In genomic region chr1:116860167-116860566, GRCh38 we compare ENCODE assay signal across 5 cellular contexts. TPM values are rescaled to one million over a fixed set of nuclear protein-coding genes. Genes with fewer than 3 reads are reported as not detected.
DNase-seq lines count a peak whose midpoint lies in the region; ATAC-seq and TF ChIP-seq lines count a peak whose summit lies in the region.
"Not testable (repeated sequence)": the region's sequence is repeated elsewhere in the genome, so short reads cannot be mapped to it uniquely, and the experiment has no call there.

No MANE protein-coding gene starts in this region.

- not testable (repeated sequence) for H3K9me3 Mint-ChIP-seq in H9; activated naive CD8-positive, alpha-beta T cell treated with anti-CD3 and anti-CD28 coated beads, Interleukin-2, amount 10 ng/mL, durations not matched to agents 7 days and 5 days; endodermal cell; nephron progenitor cell

- not testable (repeated sequence) for H2BK20ac ChIP-seq in H9 (ENCODE audit: low read depth, low read length, poor library complexity, severe bottlenecking)

- not testable (repeated sequence) for H3K18ac ChIP-seq in H9 (ENCODE audit: insufficient read length, low read depth, low read length)

- not testable (repeated sequence) for ATAC-seq in T-helper 17 cell; activated naive CD8-positive, alpha-beta T cell treated with anti-CD3 and anti-CD28 coated beads, Interleukin-2, amount 10 ng/mL, durations not matched to agents 7 days and 5 days (ENCODE audit: low read depth)

- not testable (repeated sequence) for H2BK120ac ChIP-seq in H9 (ENCODE audit: low read depth, low read length, poor library complexity, severe bottlenecking)

- not testable (repeated sequence) for H3K4me2 ChIP-seq in H9 (ENCODE audit: insufficient read depth, insufficient read length, low read length)

- DNase-seq in H9; T-helper 17 cell; activated naive CD8-positive, alpha-beta T cell treated with anti-CD3 and anti-CD28 coated beads, Interleukin-2, amount 10 ng/mL, durations not matched to agents 7 days and 5 days; nephron progenitor cell: not testable (repeated sequence)
- DNase-seq in endodermal cell: peak; percentile 78

- H3K56ac ChIP-seq in H9 (ENCODE audit: insufficient read length, low read depth, low read length): not testable (repeated sequence)

- H4K5ac ChIP-seq in H9 (ENCODE audit: insufficient read length, low read depth, low read length): not testable (repeated sequence)

- TF ChIP-seq CTCF in H9 (conservative IDR thresholded peaks at IDR 0.05); endodermal cell (conservative IDR thresholded peaks at IDR 0.05); nephron progenitor cell (IDR thresholded peaks at IDR 0.05): not testable (repeated sequence)

- POLR2A ChIA-PET in activated naive CD8-positive, alpha-beta T cell treated with anti-CD3 and anti-CD28 coated beads, Interleukin-2, amount 10 ng/mL, durations not matched to agents 7 days and 5 days (lab: Charles Lee): not testable (repeated sequence)

- H2AK5ac ChIP-seq in H9 (ENCODE audit: insufficient read length, low read length): not testable (repeated sequence)

- not testable (repeated sequence) for H4K8ac ChIP-seq in H9 (replicated peaks; ENCODE audit: insufficient read length, low read depth, low read length)

- H2BK15ac ChIP-seq in H9 (ENCODE audit: low read depth, low read length): not testable (repeated sequence)

- H3K4me3 Mint-ChIP-seq in H9; T-helper 17 cell; activated naive CD8-positive, alpha-beta T cell treated with anti-CD3 and anti-CD28 coated beads, Interleukin-2, amount 10 ng/mL, durations not matched to agents 7 days and 5 days; endodermal cell; nephron progenitor cell: not testable (repeated sequence)

- H4K91ac ChIP-seq in H9 (ENCODE audit: insufficient read length, low read depth, low read length): not testable (repeated sequence)

- H3K36me3 Mint-ChIP-seq in H9 (ENCODE audit: insufficient read depth in 1 of 3, low read depth in 3 of 3); T-helper 17 cell (ENCODE audit: low read depth); activated naive CD8-positive, alpha-beta T cell treated with anti-CD3 and anti-CD28 coated beads, Interleukin-2, amount 10 ng/mL, durations not matched to agents 7 days and 5 days; endodermal cell (ENCODE audit: low read depth); nephron progenitor cell (ENCODE audit: low read depth): not testable (repeated sequence)

- not testable (repeated sequence) for H2AFZ ChIP-seq in H9 (ENCODE audit: low read length)

- H3K27ac Mint-ChIP-seq in H9: peak overlapping the region in 2 of 3 experiments; percentile 22 to 40; a peak in 3 of 7 replicates
- peak overlapping the region; percentile 25 for H3K27ac Mint-ChIP-seq in T-helper 17 cell
- H3K27ac Mint-ChIP-seq in activated naive CD8-positive, alpha-beta T cell treated with anti-CD3 and anti-CD28 coated beads, Interleukin-2, amount 10 ng/mL, durations not matched to agents 7 days and 5 days: peak overlapping the region; percentile 3
- peak overlapping the region; percentile 70 for H3K27ac Mint-ChIP-seq in endodermal cell
- H3K27ac Mint-ChIP-seq in nephron progenitor cell: peak overlapping the region; percentile 77

- H4K20me1 ChIP-seq in H9 (ENCODE audit: control insufficient read depth, insufficient read depth, insufficient read length): not testable (repeated sequence)

- not testable (repeated sequence) for H2BK12ac ChIP-seq in H9 (ENCODE audit: insufficient read length, low read depth, low read length)

- not testable (repeated sequence) for H3K79me1 ChIP-seq in H9 (ENCODE audit: insufficient read depth, low read depth, low read length, poor library complexity, severe bottlenecking)

- H3K23ac ChIP-seq in H9 (ENCODE audit: insufficient read length, low read depth, low read length): not testable (repeated sequence)

- H3K4ac ChIP-seq in H9 (ENCODE audit: low read depth, low read length): not testable (repeated sequence)

- no CpG with 5 or more reads among the region's 2 CpGs for WGBS in H9 (ENCODE audit: extremely low coverage, insufficient read length, low lambda C conversion rate)
- WGBS in endodermal cell (ENCODE audit: insufficient coverage in 1 of 2, insufficient read length in 1 of 2), 2 experiments: 49 to 51% methylated on average over 2 of the region's 2 CpGs

- not testable (repeated sequence) for H3K9me3 ChIP-seq in H9 (ENCODE audit: control insufficient read depth, low read depth, low read length); T-helper 17 cell (ENCODE audit: control insufficient read depth, low read length, poor library complexity, severe bottlenecking); endodermal cell (ENCODE audit: control insufficient read depth, low read length)

- H2BK5ac ChIP-seq in H9 (ENCODE audit: insufficient read length, low read length): not testable (repeated sequence)

- not testable (repeated sequence) for H3K27ac ChIP-seq in H9 (ENCODE audit: insufficient read length, low read depth, low read length); endodermal cell (ENCODE audit: low read depth, low read length)

- not testable (repeated sequence) for H3K36me3 ChIP-seq in endodermal cell (ENCODE audit: control insufficient read depth, insufficient read depth, low read length)

- not testable (repeated sequence) for H3K27me3 ChIP-seq in H9 (ENCODE audit: insufficient read depth, low read length); endodermal cell (ENCODE audit: control insufficient read depth, insufficient read depth, low read length, poor library complexity, severe bottlenecking)

- H3K4me3 ChIP-seq in endodermal cell (ENCODE audit: low read length): not testable (repeated sequence)

- H3K4me1 ChIP-seq in H9 (ENCODE audit: insufficient read depth, low read length): peaks cover 16% of the 10 kb centered on the region; the same call in 1 of the 2 replicates
- H3K4me1 ChIP-seq in endodermal cell (ENCODE audit: control insufficient read depth, insufficient read depth, low read length): peaks cover 13% of the 10 kb centered on the region

- not testable (repeated sequence) for H3K9ac ChIP-seq in H9 (ENCODE audit: extremely low read depth, insufficient read length, low read length); endodermal cell (ENCODE audit: extremely low read depth, low read length, poor library complexity, severe bottlenecking)

- H3T11ph ChIP-seq in H9 (ENCODE audit: low read length): not testable (repeated sequence)

- peaks cover 34 to 43% of the 10 kb centered on the region in 2 experiments for H3K4me1 Mint-ChIP-seq in H9
- not testable (repeated sequence) for H3K4me1 Mint-ChIP-seq in T-helper 17 cell; activated naive CD8-positive, alpha-beta T cell treated with anti-CD3 and anti-CD28 coated beads, Interleukin-2, amount 10 ng/mL, durations not matched to agents 7 days and 5 days
- peaks cover 29% of the 10 kb centered on the region for H3K4me1 Mint-ChIP-seq in endodermal cell
- H3K4me1 Mint-ChIP-seq in nephron progenitor cell: peaks cover 57% of the 10 kb centered on the region

- H3K14ac ChIP-seq in H9 (ENCODE audit: insufficient read depth, low read length): not testable (repeated sequence)

- not testable (repeated sequence) for H3K79me2 ChIP-seq in H9 (ENCODE audit: insufficient read depth, low read length)

- not testable (repeated sequence) for H3K27me3 Mint-ChIP-seq in H9 (ENCODE audit: low read depth); T-helper 17 cell; activated naive CD8-positive, alpha-beta T cell treated with anti-CD3 and anti-CD28 coated beads, Interleukin-2, amount 10 ng/mL, durations not matched to agents 7 days and 5 days; endodermal cell (ENCODE audit: insufficient read depth); nephron progenitor cell (ENCODE audit: low read depth, poor library complexity)

- not testable (repeated sequence) for H3K23me2 ChIP-seq in H9 (ENCODE audit: insufficient read length, low read depth, low read length, poor library complexity, severe bottlenecking)

RNA-seq across cellular contexts. Expression of gene PTGFRN, which starts 49.5 kb away (rescaled TPM):
- total RNA-seq in H9 (2021): 26.3 and 31.7 TPM in 2 replicates
- total RNA-seq in T-helper 17 cell: 1 to 10 TPM in 1 of 2 donors, under 1 TPM in 1; 0.94 to 1.3 TPM
- under 1 TPM; 0.19 to 0.28 TPM for total RNA-seq in activated naive CD8-positive, alpha-beta T cell treated with anti-CD3 and anti-CD28 coated beads, Interleukin-2, amount 10 ng/mL, durations not matched to agents 7 days and 5 days
- 10 to 100 TPM; 41.6 to 43.2 TPM for total RNA-seq in endodermal cell
- polyA plus RNA-seq in endodermal cell (2013, experiment 1 of 2): 46.4 TPM
- 42.7 TPM for polyA plus RNA-seq in endodermal cell (2013, experiment 2 of 2)

Comparison
In these comparisons a context has a peak if more than half of its experiments do, and no peak if none do; other contexts are left out.
1. H3K27ac Mint-ChIP-seq: peak in every context shown above with its lines; median percentile 77 in nephron progenitor cell; 70 in endodermal cell; 31 in H9; 25 in T-helper 17 cell; 3 in activated naive CD8-positive, alpha-beta T cell treated with anti-CD3 and anti-CD28 coated beads, Interleukin-2, amount 10 ng/mL, durations not matched to agents 7 days and 5 days.
2. RNA of gene PTGFRN, which starts 49.5 kb away (total RNA-seq): 41.6 to 43.2 TPM in endodermal cell and 26.3 to 31.7 TPM in H9; 0.94 to 1.3 TPM in T-helper 17 cell and 0.19 to 0.28 TPM in activated naive CD8-positive, alpha-beta T cell treated with anti-CD3 and anti-CD28 coated beads, Interleukin-2, amount 10 ng/mL, durations not matched to agents 7 days and 5 days; every median in the first group is over 10 times any median in the second.